ENCODE assay signal across 8 cellular contexts in genomic region chr20:26208296-26209091, GRCh38.
A peak's percentile ranks its signal among the peaks of the same experiment; 100 is the strongest.
DNase-seq lines count a peak whose midpoint lies in the region; ATAC-seq and TF ChIP-seq lines count a peak whose summit lies in the region.

No MANE protein-coding gene starts in this region.

- ATAC-seq in RWPE2 (ENCODE audit: low read depth): peak; percentile 42; the same call in 2 of the 3 replicates

- peaks cover 3% of the 10 kb centered on the region for H3K36me3 Mint-ChIP-seq in type B pancreatic cell

- no peak overlapping the region for H3K27ac Mint-ChIP-seq in type B pancreatic cell

- no peak overlapping the region for H3K27ac ChIP-seq in RWPE2 (ENCODE audit: poor library complexity, severe bottlenecking)

- peaks cover 55% of the 10 kb centered on the region for H3K27me3 Mint-ChIP-seq in type B pancreatic cell

- in situ Hi-C loops in HAP-1 (cut with MboI; ENCODE audit: low sequenced_read_pairs): no loop called here

- no peak for DNase-seq in AG09309 (ENCODE audit: low read depth)
- DNase-seq in RWPE2 (ENCODE audit: low spot score): peak; percentile 38
- DNase-seq in astrocyte of the hippocampus (ENCODE audit: low read depth, low spot score): peak; percentile 43
- DNase-seq in myocyte (ENCODE audit: low read depth): peak; percentile 39
- peak; percentile 65 for DNase-seq in type B pancreatic cell (ENCODE audit: extremely low spot score, unreplicated experiment)
- no peak for DNase-seq in HAP-1 (ENCODE audit: low spot score in 2 of 2)
- no peak for DNase-seq in anterior cingulate cortex (lab: John Stamatoyannopoulos, UW)
- DNase-seq in NOMO-1 treated with dmso at 0.1 percent for 144 hours (lab: John Stamatoyannopoulos, UW; ENCODE audit: unreplicated experiment): no peak

- H3K4me1 Mint-ChIP-seq in type B pancreatic cell (ENCODE audit: unreplicated experiment): no peaks in the 10 kb centered on the region

- H3K9me3 ChIP-seq in RWPE2 (ENCODE audit: severe bottlenecking) (no peaks in the 10 kb centered on the region), HAP-1 (no peaks in the 10 kb centered on the region)

- H3K4me3 ChIP-seq in AG09309 (ENCODE audit: control insufficient read depth, low read depth, low read length) (peak overlapping the region; percentile 44), RWPE2 (ENCODE audit: severe bottlenecking) (no peak overlapping the region), HAP-1 (no peak overlapping the region)

- H3K9me3 Mint-ChIP-seq in type B pancreatic cell: peaks cover 5% of the 10 kb centered on the region

- H3K27me3 ChIP-seq in RWPE2 (ENCODE audit: insufficient read depth, poor library complexity, severe bottlenecking): peaks cover 66% of the 10 kb centered on the region
- H3K27me3 ChIP-seq in HAP-1 (ENCODE audit: low read depth): no peaks in the 10 kb centered on the region

- TF ChIP-seq CTCF in AG09309 (IDR thresholded peaks at IDR 0.05; ENCODE audit: control insufficient read depth, insufficient read depth, low read depth, low read length, missing control alignments) (no peak), RWPE2 (IDR thresholded peaks at IDR 0.05; ENCODE audit: poor library complexity, severe bottlenecking) (no peak), type B pancreatic cell (conservative IDR thresholded peaks at IDR 0.05) (no peak)

- H3K36me3 ChIP-seq in RWPE2 (ENCODE audit: low read depth) (no peaks in the 10 kb centered on the region), HAP-1 (replicated peaks) (no peaks in the 10 kb centered on the region)

- no peak overlapping the region for H3K4me3 Mint-ChIP-seq in type B pancreatic cell

- H3K4me1 ChIP-seq in RWPE2 (ENCODE audit: insufficient read depth, poor library complexity, severe bottlenecking) (no peaks in the 10 kb centered on the region), HAP-1 (no peaks in the 10 kb centered on the region)

Comparison
In these comparisons a context has a peak if more than half of its experiments do, and no peak if none do; other contexts are left out.
1. DNase-seq: peak in RWPE2 (single experiment), astrocyte of the hippocampus (single experiment), myocyte (single experiment) and type B pancreatic cell (single experiment); none in AG09309 (single experiment), HAP-1 (0 of 2), anterior cingulate cortex (0 of 58) and NOMO-1 treated with dmso at 0.1 percent for 144 hours (single experiment).